In the genomic region with DNA sequence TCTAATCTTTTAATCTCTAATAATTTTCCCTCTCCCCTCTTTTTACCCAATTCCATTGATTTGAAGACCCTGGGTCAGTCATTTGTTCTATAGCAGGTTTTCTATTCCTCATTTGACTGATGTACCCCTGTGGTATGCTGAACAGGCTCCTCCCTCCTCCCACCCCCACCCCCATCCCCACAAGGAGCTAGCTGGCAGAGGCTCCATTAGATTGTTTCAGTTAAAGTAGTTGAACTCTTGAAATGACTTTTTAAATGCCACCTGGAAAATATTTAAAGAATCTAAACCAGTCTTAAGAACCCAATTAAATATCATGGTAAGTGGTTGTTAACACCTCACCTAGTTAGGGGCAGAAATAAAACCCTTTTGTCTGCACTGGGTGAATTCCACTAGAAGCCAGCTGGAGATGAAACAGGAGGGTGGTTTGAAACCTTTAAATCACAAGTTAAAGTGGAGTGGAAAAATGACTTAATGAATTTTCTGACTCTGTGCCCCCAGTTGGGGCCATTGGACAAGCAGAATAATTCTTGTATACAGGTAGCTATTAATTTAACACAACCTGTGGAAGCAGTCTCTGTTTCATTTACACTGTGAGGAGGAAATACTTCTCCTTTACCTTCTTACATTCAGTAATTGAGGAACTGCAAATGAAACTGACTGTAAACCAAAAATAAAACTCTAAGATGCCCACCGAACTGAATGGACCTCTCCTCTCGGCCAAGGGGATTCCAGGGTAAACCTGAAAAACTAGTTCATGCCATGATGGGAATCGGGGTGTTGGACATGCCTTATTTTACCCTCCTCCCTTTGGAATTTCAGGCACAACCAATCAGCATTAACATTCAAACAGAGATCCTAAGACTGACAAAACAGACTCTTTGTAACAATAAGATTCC, we compare ENCODE assay signal across 13 cellular contexts. TPM values are rescaled to one million over a fixed set of nuclear protein-coding genes. Genes with fewer than 3 reads are reported as not detected.
A peak's percentile ranks its signal among the peaks of the same experiment; 100 is the strongest.
DNase-seq lines count a peak whose midpoint lies in the region; ATAC-seq and TF ChIP-seq lines count a peak whose summit lies in the region.
"Had no signal": no experiment of that assay in that cellular context is flagged by ENCODE, and none has a peak within 500 bp of the region (broad histone marks: within the 10 kb centered on the region; RNA-seq: fewer than 3 reads in every experiment).

No MANE protein-coding gene starts in this region.

- H3K4me1 Mint-ChIP-seq in memory B cell = peaks cover 10% of the 10 kb centered on the region

- peak overlapping the region; percentile 61 for H3K27ac ChIP-seq in HUES48 (ENCODE audit: low read depth, low read length)
- no peak overlapping the region for H3K27ac ChIP-seq in transverse colon

- intact Hi-C loops in transverse colon (cut with DNase I; ENCODE audit: low total_unique reads) = no loop called here

- H3K36me3 ChIP-seq in HUES48 (ENCODE audit: control insufficient read depth, insufficient read depth, low read length) = no peaks in the 10 kb centered on the region
- H3K36me3 ChIP-seq in transverse colon = no peaks in the 10 kb centered on the region

- H3K4me3 Mint-ChIP-seq in memory B cell = peak overlapping the region; percentile 81

- no peak for TF ChIP-seq POLR2A in transverse colon (IDR thresholded peaks at IDR 0.05)

- peak overlapping the region; percentile 34; the same call in 1 of the 2 replicates for H3K9ac ChIP-seq in HUES48 (ENCODE audit: low read depth, low read length)

- no peaks in the 10 kb centered on the region for H3K36me3 Mint-ChIP-seq in memory B cell

- no peaks in the 10 kb centered on the region for H3K9me3 Mint-ChIP-seq in memory B cell

- no peaks in the 10 kb centered on the region for H3K27me3 Mint-ChIP-seq in memory B cell

- TF ChIP-seq EP300 in transverse colon (IDR thresholded peaks at IDR 0.05; ENCODE audit: low read depth) = no peak

- 58 to 80% methylated on average over 1 to 3 of the region's 3 CpGs for WGBS in transverse colon (ENCODE audit: low coverage in 1 of 2), 2 donors

- H3K4me3 ChIP-seq in HUES48 (ENCODE audit: low read depth, low read length) (peak overlapping the region; percentile 20; the same call in 1 of the 2 replicates), transverse colon (no peak overlapping the region)

- DNase-seq in memory B cell (ENCODE audit: low spot score in 2 of 2) (no peak), A172 (ENCODE audit: low spot score) (no peak), transverse colon (no peak), GM10266 (ENCODE audit: extremely low spot score) (no peak)
- DNase-seq: activated effector memory CD4-positive, alpha-beta T cell treated with Interleukin-2 at 50 U/mL for 16 hours; NCI-H446 treated with DMSO at 0.1 percent for 48 hours; SHP77; stimulated activated CD4-positive, alpha-beta T cell treated with anti-CD3 and anti-CD28 coated beads, Interleukin-1b, Interleukin-23, amount 100 ng/mL, for 48 hours had no signal

- H3K27ac Mint-ChIP-seq in memory B cell = peak overlapping the region; percentile 69

- in situ Hi-C loops in transverse colon (cut with MboI; ENCODE audit: low pct_ligation_motif_present in 1 of 4, low pct_unique_long_range_greater_than_20kb in 1 of 4, low sequenced_read_pairs in 3 of 4) = no loop called here

- H3K9me3 ChIP-seq in HUES48 (ENCODE audit: control insufficient read depth, insufficient read depth, low read length) (no peaks in the 10 kb centered on the region), transverse colon (no peaks in the 10 kb centered on the region)

- ATAC-seq in GM18868 (IDR thresholded peaks at IDR 0.05; ENCODE audit: unreplicated experiment) (peak; percentile 93), GM21825 (IDR thresholded peaks at IDR 0.05; ENCODE audit: unreplicated experiment) (peak; percentile 75), memory B cell (ENCODE audit: low read depth) (peak; percentile 91), HG02588 (IDR thresholded peaks at IDR 0.05; ENCODE audit: unreplicated experiment) (no peak)
- ATAC-seq: left lobe of liver had no signal

- TF ChIP-seq CTCF in transverse colon (IDR thresholded peaks at IDR 0.05) = no peak
- TF ChIP-seq CTCF in GM10266 (IDR thresholded peaks at IDR 0.05; ENCODE audit: control insufficient read depth, insufficient read depth, low read depth, missing control alignments) = no peak

- no peaks in the 10 kb centered on the region for H3K27me3 ChIP-seq in HUES48 (ENCODE audit: control insufficient read depth, insufficient read depth, low read length)
- H3K27me3 ChIP-seq in transverse colon = no peaks in the 10 kb centered on the region

- H3K4me1 ChIP-seq in HUES48 (ENCODE audit: control insufficient read depth, insufficient read depth, low read length) = peaks cover 14% of the 10 kb centered on the region
- peaks cover 0 to 7% (median 0%) of the 10 kb centered on the region in 4 donors for H3K4me1 ChIP-seq in transverse colon

RNA-seq across cellular contexts. Expression of gene PRR5L, which starts 30.7 kb away (rescaled TPM):
- 2.5 and 5.3 TPM in 2 replicates for total RNA-seq in A172 (2014; rRNA removed; shearing (Covaris generic))
- total RNA-seq in transverse colon = 100 to 1,000 TPM; 203 to 418 (median 251) TPM

RNA-seq across cellular contexts. Expression of gene COMMD9, which starts 37.5 kb away (rescaled TPM):
- total RNA-seq in A172 (2014; rRNA removed; shearing (Covaris generic)) = 121 TPM in 2 replicates
- 10 to 100 TPM; 22.4 to 46.2 (median 33.9) TPM for total RNA-seq in transverse colon

Comparison
In these comparisons a context has a peak if more than half of its experiments do, and no peak if none do; other contexts are left out.
1. RNA of gene PRR5L, which starts 30.7 kb away (total RNA-seq): 203 to 418 TPM in transverse colon; 2.5 to 5.3 TPM in A172; every median in the first group is over 10 times any median in the second.